In genomic region chr13:95924389-95924994, GRCh38 we compare ENCODE assay signal across 11 cellular contexts.
DNase-seq lines count a peak whose midpoint lies in the region; ATAC-seq, FAIRE-seq and TF ChIP-seq lines count a peak whose summit lies in the region.
"Had no signal": no experiment of that assay in that cellular context is flagged by ENCODE, and none has a peak within 500 bp of the region (broad histone marks: within the 10 kb centered on the region; RNA-seq: fewer than 3 reads in every experiment).

No MANE protein-coding gene starts in this region.

- TF ChIP-seq CTCF in RWPE1 (conservative IDR thresholded peaks at IDR 0.05; ENCODE audit: low read depth): no peak
- no peak for TF ChIP-seq CTCF in fibroblast of mammary gland (conservative IDR thresholded peaks at IDR 0.05; ENCODE audit: control insufficient read depth, insufficient read depth, low read depth, low read length)
- no peak for TF ChIP-seq CTCF in left ventricle myocardium inferior (IDR thresholded peaks at IDR 0.05; ENCODE audit: borderline replicate concordance)

- CTCF ChIA-PET in activated CD4-positive, alpha-beta T cell treated with anti-CD3 and anti-CD28 coated beads for 36 hours (lab: Charles Lee): no interaction called here
- CTCF ChIA-PET in RWPE1 (lab: Yijun Ruan, JAX): no interaction called here

- peaks cover 7% of the 10 kb centered on the region for H3K36me3 ChIP-seq in left ventricle myocardium inferior
- peaks cover 2% of the 10 kb centered on the region; the same call in 1 of the 2 replicates for H3K36me3 ChIP-seq in SJCRH30
- H3K36me3 ChIP-seq: BLaER1 treated with 17β-estradiol and CSF1 and Interleukin-3, amounts not matched to agents 10 nM and 100 nM had no signal

- H3K4me1 ChIP-seq in left ventricle myocardium inferior (no peaks in the 10 kb centered on the region), SJCRH30 (no peaks in the 10 kb centered on the region)
- H3K4me1 ChIP-seq: BLaER1 treated with 17β-estradiol and CSF1 and Interleukin-3, amounts not matched to agents 10 nM and 100 nM had no signal

- no peaks in the 10 kb centered on the region for H3K27me3 Mint-ChIP-seq in activated CD4-positive, alpha-beta T cell treated with anti-CD3 and anti-CD28 coated beads, Interleukin-2, amount 10 ng/mL, durations not matched to agents 24 days and 14 days
- no peaks in the 10 kb centered on the region for H3K27me3 Mint-ChIP-seq in activated CD4-positive, alpha-beta T cell treated with anti-CD3 and anti-CD28 coated beads for 36 hours
- H3K27me3 Mint-ChIP-seq: activated T-cell treated with anti-CD3 and anti-CD28 coated beads, Interleukin-2, amount 50 U/mL, for 24 hours; naive B cell had no signal

- no peak overlapping the region for H3K27ac Mint-ChIP-seq in activated CD4-positive, alpha-beta T cell treated with anti-CD3 and anti-CD28 coated beads, Interleukin-2, amount 10 ng/mL, durations not matched to agents 24 days and 14 days
- no peak overlapping the region for H3K27ac Mint-ChIP-seq in activated CD4-positive, alpha-beta T cell treated with anti-CD3 and anti-CD28 coated beads for 36 hours
- H3K27ac Mint-ChIP-seq: activated T-cell treated with anti-CD3 and anti-CD28 coated beads, Interleukin-2, amount 50 U/mL, for 24 hours; naive B cell had no signal

- no peaks in the 10 kb centered on the region for H3K36me3 Mint-ChIP-seq in activated CD4-positive, alpha-beta T cell treated with anti-CD3 and anti-CD28 coated beads, Interleukin-2, amount 10 ng/mL, durations not matched to agents 24 days and 14 days (ENCODE audit: low read depth)
- no peaks in the 10 kb centered on the region for H3K36me3 Mint-ChIP-seq in activated CD4-positive, alpha-beta T cell treated with anti-CD3 and anti-CD28 coated beads for 36 hours (ENCODE audit: low read depth)
- H3K36me3 Mint-ChIP-seq: naive B cell had no signal

- no peaks in the 10 kb centered on the region for H3K27me3 ChIP-seq in left ventricle myocardium inferior (ENCODE audit: low read depth)
- no peaks in the 10 kb centered on the region for H3K27me3 ChIP-seq in SJCRH30
- H3K27me3 ChIP-seq: BLaER1 treated with 17β-estradiol and CSF1 and Interleukin-3, amounts not matched to agents 10 nM and 100 nM had no signal

- H3K4me3 ChIP-seq in fibroblast of mammary gland (ENCODE audit: control insufficient read depth, low read depth, low read length) (no peak overlapping the region), left ventricle myocardium inferior (no peak overlapping the region), SJCRH30 (no peak overlapping the region)
- H3K4me3 ChIP-seq: BLaER1 treated with 17β-estradiol and CSF1 and Interleukin-3, amounts not matched to agents 10 nM and 100 nM had no signal

- intact Hi-C loops in activated CD4-positive, alpha-beta T cell treated with anti-CD3 and anti-CD28 coated beads, Interleukin-2, amount 10 ng/mL, durations not matched to agents 24 days and 14 days (cut with micrococcal nuclease): no loop called here
- intact Hi-C loops in activated CD4-positive, alpha-beta T cell treated with anti-CD3 and anti-CD28 coated beads for 36 hours (cut with DNase I, micrococcal nuclease): no loop called here
- intact Hi-C loops in left ventricle myocardium inferior (cut with micrococcal nuclease): no loop called here

- no peak for ATAC-seq in activated CD4-positive, alpha-beta T cell treated with anti-CD3 and anti-CD28 coated beads for 36 hours
- ATAC-seq in HG02759 (IDR thresholded peaks at IDR 0.05; ENCODE audit: unreplicated experiment): no peak

- H3K4me1 Mint-ChIP-seq in activated CD4-positive, alpha-beta T cell treated with anti-CD3 and anti-CD28 coated beads, Interleukin-2, amount 10 ng/mL, durations not matched to agents 24 days and 14 days: no peaks in the 10 kb centered on the region
- no peaks in the 10 kb centered on the region for H3K4me1 Mint-ChIP-seq in activated CD4-positive, alpha-beta T cell treated with anti-CD3 and anti-CD28 coated beads for 36 hours
- H3K4me1 Mint-ChIP-seq: naive B cell had no signal

- POLR2A ChIA-PET in activated CD4-positive, alpha-beta T cell treated with anti-CD3 and anti-CD28 coated beads for 36 hours (lab: Charles Lee): no interaction called here
- POLR2A ChIA-PET in RWPE1 (lab: Yijun Ruan, JAX; ENCODE audit: low non-redundant PET): no interaction called here

- peaks cover 3% of the 10 kb centered on the region for H3K9me3 Mint-ChIP-seq in activated CD4-positive, alpha-beta T cell treated with anti-CD3 and anti-CD28 coated beads, Interleukin-2, amount 10 ng/mL, durations not matched to agents 24 days and 14 days
- H3K9me3 Mint-ChIP-seq in activated CD4-positive, alpha-beta T cell treated with anti-CD3 and anti-CD28 coated beads for 36 hours (ENCODE audit: low read depth): peaks cover 6% of the 10 kb centered on the region

- H3K4me3 Mint-ChIP-seq in activated CD4-positive, alpha-beta T cell treated with anti-CD3 and anti-CD28 coated beads, Interleukin-2, amount 10 ng/mL, durations not matched to agents 24 days and 14 days: no peak overlapping the region
- H3K4me3 Mint-ChIP-seq in activated CD4-positive, alpha-beta T cell treated with anti-CD3 and anti-CD28 coated beads for 36 hours: no peak overlapping the region
- H3K4me3 Mint-ChIP-seq: activated T-cell treated with anti-CD3 and anti-CD28 coated beads, Interleukin-2, amount 50 U/mL, for 24 hours; naive B cell had no signal

- no peak for FAIRE-seq in urothelium cell line (lab: Jason Lieb, UNC)

- peak; percentile 33 for DNase-seq in activated CD4-positive, alpha-beta T cell treated with anti-CD3 and anti-CD28 coated beads, Interleukin-2, amount 10 ng/mL, durations not matched to agents 24 days and 14 days
- DNase-seq in activated CD4-positive, alpha-beta T cell treated with anti-CD3 and anti-CD28 coated beads for 36 hours: no peak
- DNase-seq in RWPE1 (ENCODE audit: low spot score) (peak; percentile 67), fibroblast of mammary gland (ENCODE audit: low read depth) (peak; percentile 77), urothelium cell line (ENCODE audit: low spot score) (peak; percentile 5), left ventricle myocardium inferior (no peak), SJCRH30 (no peak)
- DNase-seq: activated T-cell treated with anti-CD3 and anti-CD28 coated beads, Interleukin-2, amount 50 U/mL, for 24 hours; naive B cell had no signal

- H3K27ac ChIP-seq in RWPE1 (no peak overlapping the region), left ventricle myocardium inferior (replicated peaks) (no peak overlapping the region), SJCRH30 (no peak overlapping the region)
- H3K27ac ChIP-seq: BLaER1 treated with 17β-estradiol and CSF1 and Interleukin-3, amounts not matched to agents 10 nM and 100 nM had no signal

- H3K9me3 ChIP-seq in left ventricle myocardium inferior (replicated peaks): peaks cover 12% of the 10 kb centered on the region
- peaks cover 2% of the 10 kb centered on the region; the same call in 1 of the 2 replicates for H3K9me3 ChIP-seq in SJCRH30 (replicated peaks)

Comparison
In these comparisons a context has a peak if more than half of its experiments do, and no peak if none do; other contexts are left out.
1. DNase-seq: peak in activated CD4-positive, alpha-beta T cell treated with anti-CD3 and anti-CD28 coated beads, Interleukin-2, amount 10 ng/mL, durations not matched to agents 24 days and 14 days (single experiment), RWPE1 (single experiment), fibroblast of mammary gland (single experiment) and urothelium cell line (single experiment); none in activated CD4-positive, alpha-beta T cell treated with anti-CD3 and anti-CD28 coated beads for 36 hours (single experiment), left ventricle myocardium inferior (single experiment) and SJCRH30 (0 of 2).